16 cellular contexts compared by ENCODE assay signal in the genomic region with DNA sequence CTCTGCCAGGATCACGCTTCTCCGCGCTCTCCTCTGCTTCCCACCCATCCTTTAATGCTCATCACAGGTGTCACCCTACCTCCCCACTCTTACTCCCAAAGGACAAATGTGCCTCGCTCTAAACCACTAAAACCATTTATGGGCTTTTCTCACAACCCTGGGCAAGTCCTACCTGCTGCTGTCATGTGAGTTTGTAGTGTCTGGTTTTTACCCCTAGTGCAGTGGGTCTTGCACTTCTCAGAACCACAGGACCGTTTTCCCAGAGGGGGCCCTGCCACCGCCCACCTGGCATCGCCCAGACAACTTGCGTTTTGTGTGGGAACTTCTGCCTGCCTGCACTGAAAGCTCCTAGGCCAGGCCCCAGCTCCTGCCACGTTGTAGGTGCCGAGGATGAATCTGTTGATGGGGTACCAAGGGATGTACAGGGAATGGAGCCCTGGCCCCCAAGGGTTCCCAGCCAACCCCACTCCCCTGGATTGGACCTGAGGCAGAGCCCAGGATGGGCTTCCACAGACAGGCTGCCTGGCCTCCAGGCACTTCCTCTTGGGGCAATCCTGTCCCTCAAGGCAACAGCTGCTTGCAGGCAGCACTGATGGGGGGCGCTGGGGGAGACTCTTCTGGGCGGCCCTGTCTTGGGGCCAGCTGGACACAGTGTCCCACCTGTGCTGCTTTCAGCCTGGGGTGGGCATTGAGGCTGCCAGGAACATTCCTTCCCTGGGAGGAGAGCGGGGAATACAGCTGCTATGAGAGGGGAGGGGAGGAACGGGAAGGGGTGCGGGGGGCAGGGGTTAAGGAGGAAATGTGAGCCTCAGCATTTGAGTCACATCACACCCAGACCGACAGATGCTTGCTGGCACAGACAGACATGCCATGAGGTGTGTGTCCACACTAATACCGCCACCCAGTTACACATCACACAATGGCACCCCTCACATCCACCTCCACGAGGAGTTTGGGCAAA.
A peak's percentile ranks its signal among the peaks of the same experiment; 100 is the strongest.
DNase-seq lines count a peak whose midpoint lies in the region; ATAC-seq and TF ChIP-seq lines count a peak whose summit lies in the region.
"Had no signal": no experiment of that assay in that cellular context is flagged by ENCODE, and none has a peak within 500 bp of the region (broad histone marks: within the 10 kb centered on the region; RNA-seq: fewer than 3 reads in every experiment).

No MANE protein-coding gene starts in this region.

- no peak overlapping the region for H2BK120ac ChIP-seq in trophoblast cell (ENCODE audit: insufficient read depth, low read length, poor library complexity)

- no peak overlapping the region for H3K23ac ChIP-seq in trophoblast cell (ENCODE audit: low read length)

- no peak overlapping the region for H3K4me3 ChIP-seq in BLaER1
- H3K4me3 ChIP-seq in NB4 (ENCODE audit: low read depth, low read length): no peak overlapping the region
- no peak overlapping the region for H3K4me3 ChIP-seq in trophoblast cell (ENCODE audit: low read depth, low read length)
- H3K4me3 ChIP-seq: lung had no signal

- H2BK12ac ChIP-seq in trophoblast cell (ENCODE audit: low read length): peak overlapping the region; percentile 12

- H3K4me2 ChIP-seq in BLaER1 (peak overlapping the region; percentile 80), trophoblast cell (ENCODE audit: low read length) (no peak overlapping the region)

- H3K36me3 ChIP-seq in BLaER1: no peaks in the 10 kb centered on the region
- no peaks in the 10 kb centered on the region for H3K36me3 ChIP-seq in trophoblast cell (ENCODE audit: control insufficient read depth in 1 of 2, insufficient read depth in 2 of 2, low read length in 2 of 2)

- H3K14ac ChIP-seq in trophoblast cell (ENCODE audit: low read length): no peak overlapping the region

- no peaks in the 10 kb centered on the region for H4K20me1 ChIP-seq in BLaER1

- H3K27me3 ChIP-seq in BLaER1 (no peaks in the 10 kb centered on the region), trophoblast cell (ENCODE audit: insufficient read depth, low read length) (no peaks in the 10 kb centered on the region)

- no peak for ATAC-seq in HG03025 (IDR thresholded peaks at IDR 0.05; ENCODE audit: low FRiP score, unreplicated experiment)

- no peak overlapping the region for H3K27ac ChIP-seq in BLaER1
- H3K27ac ChIP-seq in trophoblast cell (ENCODE audit: low read depth, low read length): no peak overlapping the region

- H3K9me3 ChIP-seq in BLaER1 (no peaks in the 10 kb centered on the region), trophoblast cell (ENCODE audit: insufficient read depth, low read depth, low read length) (peaks cover 4% of the 10 kb centered on the region)
- H3K9me3 ChIP-seq: SK-N-SH had no signal

- no peak for TF ChIP-seq CTCF in NB4 (IDR thresholded peaks at IDR 0.05; ENCODE audit: low read depth, low read length)

- H3K79me2 ChIP-seq in trophoblast cell (ENCODE audit: control insufficient read depth, insufficient read depth, low read length, poor library complexity): no peaks in the 10 kb centered on the region

- no peak overlapping the region for H2BK5ac ChIP-seq in trophoblast cell (ENCODE audit: low read depth, low read length, poor library complexity)

- DNase-seq in NB4 (ENCODE audit: low read depth) (peak; percentile 20), dermis blood vessel endothelial cell (peak; percentile 42), trophoblast cell (no peak), T-helper 1 cell (no peak), NCI-H2081 treated with DMSO at 0.1 percent for 48 hours (lab: John Stamatoyannopoulos, UW) (no peak), NCI-H2196 (lab: John Stamatoyannopoulos, UW; ENCODE audit: unreplicated experiment) (no peak)
- DNase-seq: activated CD4-positive, CD25-positive, alpha-beta regulatory T cell; activated T-cell treated with anti-CD3 and anti-CD28 coated beads for 4 hours; cortex of kidney; DMS53; NCI-H1048; SK-N-SH; stimulated activated CD4-positive, alpha-beta T cell treated with anti-CD3 and anti-CD28 coated beads, Interleukin-12 subunit alpha, Interleukin-12 subunit beta, amount 100 ng/mL, for 4 hours had no signal

- H2AFZ ChIP-seq in trophoblast cell (ENCODE audit: insufficient read depth, low read length, poor library complexity): no peak overlapping the region

- TF ChIP-seq POLR2A in NB4 (IDR thresholded peaks at IDR 0.05; ENCODE audit: extremely low read depth, insufficient read length): no peak

- H3K79me1 ChIP-seq in trophoblast cell (ENCODE audit: low read length): peaks cover 9% of the 10 kb centered on the region

- no peak overlapping the region for H3K9ac ChIP-seq in BLaER1
- no peak overlapping the region for H3K9ac ChIP-seq in trophoblast cell (ENCODE audit: low read length)
- H3K9ac ChIP-seq: SK-N-SH had no signal

- H3K4me1 ChIP-seq in BLaER1: peaks cover 63% of the 10 kb centered on the region
- H3K4me1 ChIP-seq in trophoblast cell (ENCODE audit: control insufficient read depth in 1 of 2, insufficient read depth in 2 of 2, low read length in 2 of 2): peaks cover 14% of the 10 kb centered on the region in 2 experiments

- no peak overlapping the region for H4K12ac ChIP-seq in trophoblast cell (ENCODE audit: low read depth, low read length)

- H4K8ac ChIP-seq in trophoblast cell (ENCODE audit: low read depth, low read length): no peak overlapping the region

- WGBS in trophoblast cell (ENCODE audit: extremely low coverage, insufficient coverage, insufficient read length): no CpG with 5 or more reads among the region's 18 CpGs

- H4K91ac ChIP-seq in trophoblast cell (ENCODE audit: low read depth, low read length): no peak overlapping the region

- no peak overlapping the region for H3K18ac ChIP-seq in trophoblast cell (ENCODE audit: low read length)

- peak overlapping the region; percentile 40 for H2AK5ac ChIP-seq in trophoblast cell (ENCODE audit: low read length)

- H3K4ac ChIP-seq in trophoblast cell (ENCODE audit: low read depth, low read length): no peak overlapping the region

Comparison
In these comparisons a context has a peak if more than half of its experiments do, and no peak if none do; other contexts are left out.
1. DNase-seq: peak in NB4 (single experiment) and dermis blood vessel endothelial cell (single experiment); none in trophoblast cell (0 of 2), T-helper 1 cell (0 of 5), NCI-H2081 treated with DMSO at 0.1 percent for 48 hours (single experiment) and NCI-H2196 (single experiment).